ENCODE assay signal across 8 cellular contexts in the genomic region with DNA sequence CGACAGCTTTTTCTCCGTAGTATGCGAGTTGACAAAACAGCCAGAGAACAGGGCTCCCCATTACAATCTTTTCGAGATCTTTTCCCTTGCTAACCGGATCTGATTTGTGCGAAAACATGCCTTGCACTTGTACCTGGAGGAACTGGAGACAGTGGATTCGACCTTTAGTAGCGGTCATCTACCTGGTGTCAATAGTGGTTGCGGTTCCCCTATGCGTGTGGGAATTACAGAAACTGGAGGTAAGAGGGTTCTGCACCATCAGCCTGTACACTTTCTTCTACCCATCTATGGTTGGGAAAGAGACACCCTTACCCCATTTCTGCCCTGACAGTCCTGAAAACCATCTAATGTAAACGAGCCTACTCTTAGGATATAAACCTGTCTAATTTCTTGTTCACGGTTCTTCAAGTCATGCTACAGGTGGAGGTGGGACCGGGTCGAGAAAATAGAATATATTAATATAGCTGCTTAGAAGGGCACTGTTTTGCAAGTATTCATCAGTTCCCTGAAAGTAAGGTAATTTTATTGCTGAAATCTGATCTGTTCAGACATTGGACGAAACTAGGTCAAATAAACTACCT. TPM values are rescaled to one million over a fixed set of nuclear protein-coding genes. Genes with fewer than 3 reads are reported as not detected.
A peak's percentile ranks its signal among the peaks of the same experiment; 100 is the strongest.
DNase-seq lines count a peak whose midpoint lies in the region; ATAC-seq, FAIRE-seq and TF ChIP-seq lines count a peak whose summit lies in the region.

No MANE protein-coding gene starts in this region.

- H4K20me1 ChIP-seq in HepG2 (ENCODE audit: insufficient read depth, low read length) = no peaks in the 10 kb centered on the region

- POLR2A ChIA-PET in HepG2 (lab: Yijun Ruan, JAX) = interaction anchor here (0.9 to 2.3 kb wide), 3 partner anchors 11 to 114 kb away, joined by 3 to 29 read pairs (median 4); partner anchors contain the start of genes ARHGAP10 and PRMT9

- no peak for TF ChIP-seq RAD21 in HepG2 (CRISPR knock-in tag; IDR thresholded peaks at IDR 0.05)

- in situ Hi-C loops in HepG2 (cut with HindIII; ENCODE audit: extremely low pct_ligation_motif_present, low pct_unique_long_range_greater_than_20kb) = no loop called here
- in situ Hi-C loops in transverse colon (cut with MboI; ENCODE audit: low pct_ligation_motif_present in 1 of 4, low pct_unique_long_range_greater_than_20kb in 1 of 4, low sequenced_read_pairs in 3 of 4) = no loop called here

- TF ChIP-seq CTCF in adrenal gland (IDR thresholded peaks at IDR 0.05) = no peak
- TF ChIP-seq CTCF in HepG2 (CRISPR knock-in tag; IDR thresholded peaks at IDR 0.05) = no peak
- TF ChIP-seq CTCF in transverse colon (IDR thresholded peaks at IDR 0.05) = no peak
- no peak for TF ChIP-seq CTCF in GM10266 (IDR thresholded peaks at IDR 0.05; ENCODE audit: control insufficient read depth, insufficient read depth, low read depth, missing control alignments)

- H3K27me3 ChIP-seq in adrenal gland = no peaks in the 10 kb centered on the region
- no peaks in the 10 kb centered on the region; a peak in 1 of 5 replicates for H3K27me3 ChIP-seq in HepG2 (ENCODE audit: control insufficient read depth in 1 of 2, insufficient read depth in 2 of 2, low read length in 2 of 2)
- no peaks in the 10 kb centered on the region for H3K27me3 ChIP-seq in transverse colon

- peak overlapping the region; percentile 60 to 97 (median 88) for H3K4me3 ChIP-seq in adrenal gland
- peak overlapping the region; percentile 82 to 91 (median 85) for H3K4me3 ChIP-seq in HepG2 (replicated peaks in 1 of 3; ENCODE audit: insufficient read depth in 1 of 3, low read depth in 2 of 3, low read length in 3 of 3)
- peak overlapping the region; percentile 43 to 84 (median 76) for H3K4me3 ChIP-seq in transverse colon

- no peak for TF ChIP-seq EP300 in HepG2 (IDR thresholded peaks at IDR 0.05; ENCODE audit: low read depth in 2 of 2, low read length in 2 of 2)
- no peak for TF ChIP-seq EP300 in HepG2 (CRISPR knock-in tag; IDR thresholded peaks at IDR 0.05; ENCODE audit: borderline replicate concordance)
- no peak for TF ChIP-seq EP300 in transverse colon (IDR thresholded peaks at IDR 0.05; ENCODE audit: low read depth)

- peak overlapping the region; percentile 89 for H3K9ac ChIP-seq in HepG2 (ENCODE audit: insufficient read depth, low read depth, low read length)

- H3K4me1 Mint-ChIP-seq in activated naive CD4-positive, alpha-beta T cell treated with anti-CD3 and anti-CD28 coated beads, Interleukin-2, amount 50 U/mL, for 24 hours = peaks cover 35% of the 10 kb centered on the region

- BruUV-seq in HepG2 (replicated peaks; lab: Mats Ljungman, UMichigan) = no TSS peak

- peaks cover 18% of the 10 kb centered on the region for H3K79me2 ChIP-seq in HepG2 (ENCODE audit: insufficient read depth, low read length)

- H3K36me3 ChIP-seq in adrenal gland (replicated peaks in 1 of 2) (peaks cover 0 to 7% of the 10 kb centered on the region in 2 donors), HepG2 (replicated peaks in 1 of 2; ENCODE audit: control insufficient read depth in 1 of 2, insufficient read depth in 2 of 2, low read length in 2 of 2) (peaks cover 0 to 4% of the 10 kb centered on the region in 2 experiments; a peak in 1 of 5 replicates), transverse colon (peaks cover 0 to 5% (median under 1%) of the 10 kb centered on the region in 4 donors)

- no peak for DNase-seq in activated naive CD4-positive, alpha-beta T cell (lab: John Stamatoyannopoulos, UW)
- no peak for DNase-seq in adrenal gland
- no peak for DNase-seq in HepG2 (ENCODE audit: low spot score)
- no peak for DNase-seq in transverse colon
- DNase-seq in DMS53 treated with DMSO at 0.1 percent for 48 hours (lab: John Stamatoyannopoulos, UW; ENCODE audit: unreplicated experiment) = no peak
- DNase-seq in GM10266 (ENCODE audit: extremely low spot score) = no peak

- peak overlapping the region; percentile 83 for H3K4me2 ChIP-seq in HepG2 (ENCODE audit: low read depth, low read length)

- H3K9me3 ChIP-seq in adrenal gland (replicated peaks in 1 of 3) (no peaks in the 10 kb centered on the region), HepG2 (ENCODE audit: low read length) (no peaks in the 10 kb centered on the region), transverse colon (no peaks in the 10 kb centered on the region)

- H3K36me3 Mint-ChIP-seq in activated naive CD4-positive, alpha-beta T cell treated with anti-CD3 and anti-CD28 coated beads, Interleukin-2, amount 50 U/mL, for 24 hours = peaks cover 12% of the 10 kb centered on the region

- WGBS in adrenal gland, 4 donors = 4 to 8% (median 6%) methylated on average over 15 of the region's 15 CpGs
- WGBS in HepG2 (ENCODE audit: low lambda C conversion rate) = under 1% methylated on average over 14 of the region's 15 CpGs
- WGBS in transverse colon (ENCODE audit: low coverage in 1 of 2), 2 donors = 3% methylated on average over 12 to 15 of the region's 15 CpGs

- peak; percentile 11 for ATAC-seq in HG03175 (IDR thresholded peaks at IDR 0.05; ENCODE audit: unreplicated experiment)
- ATAC-seq in HepG2 = peak; percentile 48

- intact Hi-C loops in adrenal gland (cut with DNase I) = no loop called here
- intact Hi-C loops in HepG2 (cut with micrococcal nuclease; ENCODE audit: unreplicated experiment) = loop anchor here (5.0 kb wide), 2 partner anchors 64 to 114 kb away; partner anchors contain the start of genes ARHGAP10 and PRMT9
- intact Hi-C loops in transverse colon (cut with DNase I; ENCODE audit: low total_unique reads) = loop anchor here (10.0 kb wide), 1 partner anchor 247 kb away; no protein-coding TSS in a partner anchor

- H3K27ac ChIP-seq in adrenal gland (peak overlapping the region; percentile 68 to 90 (median 84)), HepG2 (ENCODE audit: extremely low read length, insufficient read depth, low read length) (peak overlapping the region; percentile 83), transverse colon (peak overlapping the region; percentile 83 to 90 (median 86))

- no peaks in the 10 kb centered on the region for H3K9me3 Mint-ChIP-seq in activated naive CD4-positive, alpha-beta T cell treated with anti-CD3 and anti-CD28 coated beads, Interleukin-2, amount 50 U/mL, for 24 hours

- CTCF ChIA-PET in HepG2 (lab: Yijun Ruan, JAX; ENCODE audit: low intra/inter-chr PET ratio, low total read pairs) = interaction anchor here (1.0 kb wide), 1 partner anchor 249 kb away, joined by 4 read pairs; no protein-coding TSS in a partner anchor

- TF ChIP-seq POLR2A in adrenal gland (IDR thresholded peaks at IDR 0.05) (no peak), HepG2 (IDR thresholded peaks at IDR 0.05; ENCODE audit: insufficient read depth in 1 of 2, low read depth in 2 of 2, low read length in 2 of 2) (no peak), transverse colon (IDR thresholded peaks at IDR 0.05) (no peak)

- FAIRE-seq in HepG2 (lab: Jason Lieb, UNC) = peak; percentile 36

- H3K4me3 Mint-ChIP-seq in activated naive CD4-positive, alpha-beta T cell treated with anti-CD3 and anti-CD28 coated beads, Interleukin-2, amount 50 U/mL, for 24 hours = peak overlapping the region; percentile 98

- peaks cover 26 to 54% of the 10 kb centered on the region in 2 donors for H3K4me1 ChIP-seq in adrenal gland (replicated peaks in 1 of 2)
- H3K4me1 ChIP-seq in HepG2 (ENCODE audit: insufficient read depth, low read length) = peaks cover 30% of the 10 kb centered on the region
- peaks cover 9 to 44% (median 29%) of the 10 kb centered on the region in 4 donors for H3K4me1 ChIP-seq in transverse colon

- H2AFZ ChIP-seq in HepG2 (ENCODE audit: low read length) = peak overlapping the region; percentile 65

- H3K27ac Mint-ChIP-seq in activated naive CD4-positive, alpha-beta T cell treated with anti-CD3 and anti-CD28 coated beads, Interleukin-2, amount 50 U/mL, for 24 hours = peak overlapping the region; percentile 97

- H3K27me3 Mint-ChIP-seq in activated naive CD4-positive, alpha-beta T cell treated with anti-CD3 and anti-CD28 coated beads, Interleukin-2, amount 50 U/mL, for 24 hours = no peaks in the 10 kb centered on the region

TF ChIP-seq in HepG2, 621 proteins besides CTCF, POLR2A, EP300 and RAD21:
- TF ChIP-seq ZBTB7A (CRISPR knock-in tag; IDR thresholded peaks at IDR 0.05) (no peak), KDM1A (CRISPR knock-in tag; IDR thresholded peaks at IDR 0.05) (no peak), NFYB (CRISPR knock-in tag; IDR thresholded peaks at IDR 0.05) (no peak), ZNF446 (CRISPR knock-in tag; IDR thresholded peaks at IDR 0.05) (0 out of 2 replicates have a peak, but pooled peaks have one; percentile 31), ZNF879 (CRISPR knock-in tag; IDR thresholded peaks at IDR 0.05) (0 out of 2 replicates have a peak, but pooled peaks have one; percentile 17), PAX8 (CRISPR knock-in tag; IDR thresholded peaks at IDR 0.05; ENCODE audit: borderline replicate concordance) (0 out of 2 replicates have a peak, but pooled peaks have one; percentile 47)

RNA-seq across cellular contexts. Expression of gene TMEM184C, which starts 0.7 kb away (rescaled TPM):
- total RNA-seq in adrenal gland = 10 to 100 TPM; 33.2 to 63.8 (median 40.6) TPM
- polyA plus RNA-seq in adrenal gland = 10 to 100 TPM in 1 of 3 donors, 1 to 10 TPM in 2; 4.0 to 47.4 (median 4.7) TPM
- total RNA-seq in HepG2 (2016; rRNA removed; fragmentation: Illumina TruSeq; extraction: Trizol) = 26.1 and 30.8 TPM in 2 replicates
- total RNA-seq in HepG2 (2016; cell fraction: cytosol; rRNA removed; fragmentation: Illumina TruSeq; extraction: Trizol; ENCODE audit: low read depth) = 7.8 and 8.1 TPM in 2 replicates
- total RNA-seq in HepG2 (2016; cell fraction: insoluble cytoplasmic fraction; rRNA removed; fragmentation: Illumina TruSeq; extraction: Trizol) = 26.3 and 32.2 TPM in 2 replicates
- 20.7 and 22.9 TPM in 2 replicates for total RNA-seq in HepG2 (2016; cell fraction: membrane; rRNA removed; fragmentation: Illumina TruSeq; extraction: Trizol)
- total RNA-seq in HepG2 (2016; cell fraction: nucleus; rRNA removed; fragmentation: Illumina TruSeq; extraction: Trizol) = 17.8 and 18.4 TPM in 2 replicates
- 13.0 and 13.9 TPM in 2 replicates for polyA plus RNA-seq in HepG2 (2011; rRNA removed)
- 5.7 and 9.1 TPM in 2 replicates for polyA plus RNA-seq in HepG2 (2011; cell fraction: cytosol; rRNA removed)
- 3.9 and 5.7 TPM in 2 replicates for polyA plus RNA-seq in HepG2 (2011; cell fraction: nucleus; rRNA removed)
- 12.8 and 13.3 TPM in 2 replicates for polyA plus RNA-seq in HepG2 (2012)
- 4.0 and 5.1 TPM in 2 replicates for polyA plus RNA-seq in HepG2 (2016; cell fraction: cytosol; fragmentation: Illumina TruSeq; extraction: Trizol; ENCODE audit: low read depth)
- 25.3 and 26.8 TPM in 2 replicates for polyA plus RNA-seq in HepG2 (2016; cell fraction: insoluble cytoplasmic fraction; fragmentation: Illumina TruSeq; extraction: Trizol; ENCODE audit: low read depth)
- polyA plus RNA-seq in HepG2 (2016; cell fraction: membrane; fragmentation: Illumina TruSeq; extraction: Trizol; ENCODE audit: low read depth) = 11.8 and 13.4 TPM in 2 replicates
- polyA plus RNA-seq in HepG2 (2016; cell fraction: nucleus; fragmentation: Illumina TruSeq; extraction: Trizol; ENCODE audit: insufficient read depth, low read depth) = 21.5 and 22.0 TPM in 2 replicates
- 18.5 and 24.2 TPM in 2 replicates for polyA minus RNA-seq in HepG2 (2011; rRNA and poly(A)+ RNA removed; ENCODE audit: low replicate concordance)
- polyA minus RNA-seq in HepG2 (2011; cell fraction: cytosol; rRNA and poly(A)+ RNA removed) = 15.5 and 20.3 TPM in 2 replicates
- 21.1 and 21.3 TPM in 2 replicates for polyA minus RNA-seq in HepG2 (2011; cell fraction: nucleus; rRNA and poly(A)+ RNA removed)
- total RNA-seq in transverse colon = 10 to 100 TPM; 14.9 to 40.3 (median 25.5) TPM

Comparison
In these comparisons a context has a peak if more than half of its experiments do, and no peak if none do; other contexts are left out.
1. intact Hi-C loops: an anchor here in HepG2 (5.0 kb wide) and transverse colon (10.0 kb wide); none called in adrenal gland.